ENCODE assay signal across 8 cellular contexts in the genomic region with DNA sequence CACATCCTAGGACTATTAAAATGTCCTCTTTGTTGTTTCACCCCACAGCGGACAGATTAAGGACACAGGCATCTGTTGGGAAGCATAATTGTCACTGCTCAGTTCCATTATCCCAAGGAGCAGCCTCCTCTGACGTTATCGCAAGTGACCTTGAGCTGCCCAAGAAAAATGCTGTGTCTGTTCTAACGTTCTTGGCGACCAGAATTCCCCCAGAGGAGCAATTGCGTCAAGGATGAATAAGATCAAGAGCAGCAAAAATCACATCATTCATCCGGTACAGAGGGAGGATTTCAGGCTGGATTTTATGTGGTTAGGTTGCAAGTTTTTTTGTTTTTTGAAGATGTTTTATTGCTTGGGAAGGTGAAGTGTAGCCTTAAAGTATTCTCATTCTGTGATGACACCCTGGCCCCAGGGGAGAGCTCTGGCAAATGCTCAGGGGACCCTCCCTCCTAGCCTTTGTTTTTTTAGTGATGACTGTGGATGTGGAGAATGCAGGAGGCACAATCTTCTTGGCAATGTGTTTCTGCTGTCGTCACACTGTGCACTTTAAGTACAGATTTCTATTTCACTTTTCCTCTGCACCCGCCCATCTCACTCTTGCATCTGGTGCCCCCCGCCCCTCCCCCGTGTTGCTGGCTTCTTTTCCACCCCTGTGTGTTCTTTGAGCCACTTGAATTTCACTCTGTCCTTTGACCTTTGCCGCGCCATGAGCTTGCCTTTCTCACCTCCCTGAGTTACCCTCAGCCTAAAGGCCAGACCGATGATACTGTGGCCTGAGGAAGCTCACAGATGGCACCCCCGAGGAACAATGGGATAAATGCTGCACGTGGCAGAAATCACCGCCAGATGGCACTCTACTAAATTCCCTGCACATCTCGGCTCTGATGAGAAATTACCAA.
DNase-seq lines count a peak whose midpoint lies in the region; ATAC-seq and TF ChIP-seq lines count a peak whose summit lies in the region.

No MANE protein-coding gene starts in this region.

- peak; percentile 85 for ATAC-seq in GM23338
- ATAC-seq in left colon = peak; percentile 58
- ATAC-seq in HG03280 (IDR thresholded peaks at IDR 0.05; ENCODE audit: unreplicated experiment) = no peak

- no peaks in the 10 kb centered on the region for H3K9me3 Mint-ChIP-seq in GM23338

- no peak overlapping the region for H3K4me3 ChIP-seq in GM23338

- no peaks in the 10 kb centered on the region for H3K27me3 ChIP-seq in GM23338 (ENCODE audit: insufficient read depth)

- intact Hi-C loops in left colon (cut with DNase I, micrococcal nuclease) = loop anchor here (5.0 to 10.0 kb wide), 2 partner anchors 111 to 283 kb away; no protein-coding TSS in a partner anchor

- H3K27ac ChIP-seq in GM23338 (ENCODE audit: low read depth) = no peak overlapping the region

- DNase-seq in CMK (ENCODE audit: low read depth) (peak; percentile 20), GM23338 (ENCODE audit: low spot score) (peak; percentile 85), NCI-H2171 (lab: John Stamatoyannopoulos, UW) (peak; percentile 41), cerebellar cortex (ENCODE audit: low spot score) (peak; percentile 76), left colon (peak in 1 of 2 donors; percentile 67)
- DNase-seq in activated CD4-positive, alpha-beta T cell treated with anti-CD3 and anti-CD28 coated beads for 1 hour = peak; percentile 37
- peak; percentile 33 for DNase-seq in stimulated activated CD4-positive, alpha-beta T cell treated with anti-CD3 and anti-CD28 coated beads, Interleukin-2, amount 100 ng/mL, for 4 hours (ENCODE audit: low read depth)

- no peak overlapping the region for H3K4me2 ChIP-seq in GM23338

- H2AFZ ChIP-seq in GM23338 = peak overlapping the region; percentile 95

- H3F3A ChIP-seq in GM23338 (replicated peaks; ENCODE audit: low read depth) = no peaks in the 10 kb centered on the region

- H3K4me1 Mint-ChIP-seq in GM23338 = peaks cover 17% of the 10 kb centered on the region

- H3K27me3 Mint-ChIP-seq in GM23338 (ENCODE audit: insufficient read depth, low read depth, poor library complexity) = no peaks in the 10 kb centered on the region

- TF ChIP-seq CTCF in GM23338 (conservative IDR thresholded peaks at IDR 0.05; ENCODE audit: low read depth in 2 of 2) = peak; percentile 77 to 82

- H4K20me1 ChIP-seq in GM23338 (replicated peaks; ENCODE audit: insufficient read depth) = no peaks in the 10 kb centered on the region

- no peak overlapping the region for H3K4me3 Mint-ChIP-seq in GM23338

- no peaks in the 10 kb centered on the region for H3K36me3 Mint-ChIP-seq in GM23338 (ENCODE audit: low read depth)

- H3K27ac Mint-ChIP-seq in GM23338 = no peak overlapping the region

- no peaks in the 10 kb centered on the region; the same call in 1 of the 2 replicates for H3K4me1 ChIP-seq in GM23338 (ENCODE audit: insufficient read depth)

- no peaks in the 10 kb centered on the region for H3K79me2 ChIP-seq in GM23338 (replicated peaks; ENCODE audit: insufficient read depth)

- H3K9me2 ChIP-seq in GM23338 (ENCODE audit: insufficient read depth) = no peaks in the 10 kb centered on the region

- H3K36me3 ChIP-seq in GM23338 (ENCODE audit: insufficient read depth) = no peaks in the 10 kb centered on the region

TF ChIP-seq in GM23338, 12 proteins besides CTCF, POLR2A, EP300 and RAD21 (continues in another document):
- no peak for TF ChIP-seq ZNF114 (CRISPR knock-in tag; IDR thresholded peaks at IDR 0.05)
- no peak for TF ChIP-seq EZH2phosphoT487 (IDR thresholded peaks at IDR 0.05; ENCODE audit: unreplicated experiment)
- TF ChIP-seq, protein P1, sequence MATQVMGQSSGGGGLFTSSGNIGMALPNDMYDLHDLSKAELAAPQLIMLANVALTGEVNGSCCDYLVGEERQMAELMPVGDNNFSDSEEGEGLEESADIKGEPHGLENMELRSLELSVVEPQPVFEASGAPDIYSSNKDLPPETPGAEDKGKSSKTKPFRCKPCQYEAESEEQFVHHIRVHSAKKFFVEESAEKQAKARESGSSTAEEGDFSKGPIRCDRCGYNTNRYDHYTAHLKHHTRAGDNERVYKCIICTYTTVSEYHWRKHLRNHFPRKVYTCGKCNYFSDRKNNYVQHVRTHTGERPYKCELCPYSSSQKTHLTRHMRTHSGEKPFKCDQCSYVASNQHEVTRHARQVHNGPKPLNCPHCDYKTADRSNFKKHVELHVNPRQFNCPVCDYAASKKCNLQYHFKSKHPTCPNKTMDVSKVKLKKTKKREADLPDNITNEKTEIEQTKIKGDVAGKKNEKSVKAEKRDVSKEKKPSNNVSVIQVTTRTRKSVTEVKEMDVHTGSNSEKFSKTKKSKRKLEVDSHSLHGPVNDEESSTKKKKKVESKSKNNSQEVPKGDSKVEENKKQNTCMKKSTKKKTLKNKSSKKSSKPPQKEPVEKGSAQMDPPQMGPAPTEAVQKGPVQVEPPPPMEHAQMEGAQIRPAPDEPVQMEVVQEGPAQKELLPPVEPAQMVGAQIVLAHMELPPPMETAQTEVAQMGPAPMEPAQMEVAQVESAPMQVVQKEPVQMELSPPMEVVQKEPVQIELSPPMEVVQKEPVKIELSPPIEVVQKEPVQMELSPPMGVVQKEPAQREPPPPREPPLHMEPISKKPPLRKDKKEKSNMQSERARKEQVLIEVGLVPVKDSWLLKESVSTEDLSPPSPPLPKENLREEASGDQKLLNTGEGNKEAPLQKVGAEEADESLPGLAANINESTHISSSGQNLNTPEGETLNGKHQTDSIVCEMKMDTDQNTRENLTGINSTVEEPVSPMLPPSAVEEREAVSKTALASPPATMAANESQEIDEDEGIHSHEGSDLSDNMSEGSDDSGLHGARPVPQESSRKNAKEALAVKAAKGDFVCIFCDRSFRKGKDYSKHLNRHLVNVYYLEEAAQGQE (IDR thresholded peaks at IDR 0.05; ENCODE audit: unreplicated experiment) = no peak
- no peak for TF ChIP-seq CREB1 (CRISPR knock-in tag; IDR thresholded peaks at IDR 0.05; ENCODE audit: low read depth)
- TF ChIP-seq POLR2AphosphoS5 (IDR thresholded peaks at IDR 0.05; ENCODE audit: low read depth) = no peak
- no peak for TF ChIP-seq ZNF331 (CRISPR knock-in tag; IDR thresholded peaks at IDR 0.05; ENCODE audit: low read depth)
- TF ChIP-seq, protein P2, sequence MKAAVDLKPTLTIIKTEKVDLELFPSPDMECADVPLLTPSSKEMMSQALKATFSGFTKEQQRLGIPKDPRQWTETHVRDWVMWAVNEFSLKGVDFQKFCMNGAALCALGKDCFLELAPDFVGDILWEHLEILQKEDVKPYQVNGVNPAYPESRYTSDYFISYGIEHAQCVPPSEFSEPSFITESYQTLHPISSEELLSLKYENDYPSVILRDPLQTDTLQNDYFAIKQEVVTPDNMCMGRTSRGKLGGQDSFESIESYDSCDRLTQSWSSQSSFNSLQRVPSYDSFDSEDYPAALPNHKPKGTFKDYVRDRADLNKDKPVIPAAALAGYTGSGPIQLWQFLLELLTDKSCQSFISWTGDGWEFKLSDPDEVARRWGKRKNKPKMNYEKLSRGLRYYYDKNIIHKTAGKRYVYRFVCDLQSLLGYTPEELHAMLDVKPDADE (IDR thresholded peaks at IDR 0.05) = no peak
- TF ChIP-seq JUNB (IDR thresholded peaks at IDR 0.05; ENCODE audit: unreplicated experiment) = no peak
- TF ChIP-seq NANOG (IDR thresholded peaks at IDR 0.05; ENCODE audit: borderline replicate concordance) = no peak
